In genomic region chr12:7130537-7130790, GRCh38 we compare ENCODE assay signal across 9 cellular contexts. TPM values are rescaled to one million over a fixed set of nuclear protein-coding genes. Genes with fewer than 3 reads are reported as not detected.
A peak's percentile ranks its signal among the peaks of the same experiment; 100 is the strongest.
DNase-seq lines count a peak whose midpoint lies in the region; TF ChIP-seq lines count a peak whose summit lies in the region.
"Had no signal": no experiment of that assay in that cellular context is flagged by ENCODE, and none has a peak within 500 bp of the region (broad histone marks: within the 10 kb centered on the region; RNA-seq: fewer than 3 reads in every experiment).

No MANE protein-coding gene starts in this region.

- peak overlapping the region; percentile 94 for H2AFZ ChIP-seq in MM.1S (ENCODE audit: low read length)

- H3K27ac ChIP-seq in MM.1S (ENCODE audit: low read length) (no peak overlapping the region), ovary (peak overlapping the region; percentile 89 to 90)

- H3K79me2 ChIP-seq in MM.1S (ENCODE audit: low read length): no peaks in the 10 kb centered on the region

- H3K9me3 ChIP-seq in MM.1S (replicated peaks; ENCODE audit: insufficient read depth, low read length) (no peaks in the 10 kb centered on the region), ovary (no peaks in the 10 kb centered on the region)

- H3K9me2 ChIP-seq in MM.1S (replicated peaks; ENCODE audit: insufficient read depth, low read length): no peaks in the 10 kb centered on the region

- TF ChIP-seq CTCF in GM12875 (IDR thresholded peaks at IDR 0.05; ENCODE audit: borderline replicate concordance, insufficient read depth, low read depth, low read length) (no peak), MM.1S (IDR thresholded peaks at IDR 0.05; ENCODE audit: low read length) (no peak), epithelial cell of esophagus (IDR thresholded peaks at IDR 0.05; ENCODE audit: insufficient read depth, low read depth, low read length, missing control alignments) (no peak), ovary (IDR thresholded peaks at IDR 0.05) (no peak)

- WGBS in ovary, 3 donors: 0 to 1% (median 0%) methylated on average over 13 to 14 of the region's 14 CpGs

- peak overlapping the region; percentile 74 for H3K9ac ChIP-seq in MM.1S (ENCODE audit: low read length)

- H3F3A ChIP-seq in MM.1S (ENCODE audit: insufficient read depth, low read length): 0 out of 2 replicates have a peak, but pooled peaks cover 3% of the 10 kb centered on the region

- no peaks in the 10 kb centered on the region for H4K20me1 ChIP-seq in MM.1S (ENCODE audit: insufficient read depth, low read length)

- peak overlapping the region; percentile 98 for H3K4me2 ChIP-seq in MM.1S (ENCODE audit: low read depth, low read length)

- no peak for TF ChIP-seq EP300 in ovary (IDR thresholded peaks at IDR 0.05)

- no peak for TF ChIP-seq POLR2A in ovary (IDR thresholded peaks at IDR 0.05)

- H3K4me3 ChIP-seq in GM12875 (ENCODE audit: low read depth, low read length) (peak overlapping the region; percentile 73), MM.1S (ENCODE audit: low read length) (peak overlapping the region; percentile 96), epithelial cell of esophagus (ENCODE audit: low read length) (peak overlapping the region; percentile 84), ovary (peak overlapping the region; percentile 63)

- H3K36me3 ChIP-seq in MM.1S (replicated peaks; ENCODE audit: insufficient read depth, low read length) (no peaks in the 10 kb centered on the region), ovary (no peaks in the 10 kb centered on the region)

- H3K27me3 ChIP-seq in MM.1S (replicated peaks; ENCODE audit: insufficient read depth, low read length): no peaks in the 10 kb centered on the region
- no peaks in the 10 kb centered on the region for H3K27me3 ChIP-seq in ovary

- DNase-seq in MM.1S (no peak), epithelial cell of esophagus (ENCODE audit: low read depth) (no peak), ovary (no peak), GF-D8 (lab: John Stamatoyannopoulos, UW) (no peak), NCI-H446 (lab: John Stamatoyannopoulos, UW) (no peak), NCI-H1417 (lab: John Stamatoyannopoulos, UW) (no peak), SKM-1 (lab: John Stamatoyannopoulos, UW; ENCODE audit: unreplicated experiment) (no peak)

- H3K4me1 ChIP-seq in MM.1S (ENCODE audit: low read length) (peaks cover 10% of the 10 kb centered on the region; the same call in 1 of the 2 replicates), ovary (ENCODE audit: insufficient read depth) (peaks cover 7% of the 10 kb centered on the region)

- intact Hi-C loops in ovary (cut with DNase I): no loop called here

RNA-seq across cellular contexts. Expression of gene CLSTN3, which starts 0.3 kb away (rescaled TPM):
- 100 to 1,000 TPM in 2 of 7 donors, 10 to 100 TPM in 5; 45.4 to 142 (median 68.2) TPM for total RNA-seq in ovary
- polyA plus RNA-seq in ovary: 10 to 100 TPM; 28.9 to 59.2 TPM

RNA-seq across cellular contexts. Expression of gene RBP5, which starts 1.8 kb away (rescaled TPM):
- 10 to 100 TPM in 1 of 7 donors, 1 to 10 TPM in 6; 1.2 to 17.3 (median 3.5) TPM for total RNA-seq in ovary
- 1 to 10 TPM; 6.1 to 6.4 TPM for polyA plus RNA-seq in ovary
- total RNA-seq: HT1080 had no signal

RNA-seq across cellular contexts. Expression of gene C1RL, which starts 21.4 kb away (rescaled TPM):
- 100 to 1,000 TPM in 4 of 7 donors, 10 to 100 TPM in 3; 48.4 to 160 (median 116) TPM for total RNA-seq in ovary
- polyA plus RNA-seq in ovary: 10 to 100 TPM; 73.1 to 88.7 TPM

RNA-seq across cellular contexts. Expression of gene C1R, which starts 38.2 kb away (rescaled TPM):
- total RNA-seq in ovary: 1,000 to 10,000 TPM in 3 of 7 donors, 100 to 1,000 TPM in 4; 472 to 1,524 (median 759) TPM
- 1,000 to 10,000 TPM in 1 of 2 donors, 100 to 1,000 TPM in 1; 796 to 1,393 TPM for polyA plus RNA-seq in ovary

RNA-seq across cellular contexts. Expression of gene PEX5, which starts 59.0 kb away (rescaled TPM):
- total RNA-seq in ovary: 10 to 100 TPM; 23.0 to 71.4 (median 59.8) TPM
- polyA plus RNA-seq in ovary: 10 to 100 TPM; 28.8 to 35.6 TPM
